ENCODE assay signal across 17 cellular contexts in the genomic region with DNA sequence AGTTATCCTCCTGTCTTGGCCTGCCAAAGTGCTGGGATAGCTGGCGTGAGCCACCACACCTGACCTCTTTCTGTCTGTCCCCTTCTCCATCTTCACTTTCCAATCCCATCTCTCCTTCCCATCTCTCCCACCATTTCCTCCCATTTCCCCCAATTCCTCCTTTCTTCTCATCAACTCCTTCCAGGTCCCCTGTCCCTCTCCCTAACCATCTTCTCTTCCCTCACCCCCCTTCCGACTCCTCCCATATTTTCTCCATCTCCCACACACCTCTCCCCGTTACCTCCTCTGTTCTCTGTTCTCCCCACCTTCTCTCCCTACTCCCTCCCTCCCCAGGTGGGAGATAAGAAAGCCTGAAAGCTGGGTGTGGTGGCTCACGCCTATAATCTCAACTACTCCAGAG. TPM values are rescaled to one million over a fixed set of nuclear protein-coding genes. Genes with fewer than 3 reads are reported as not detected.
DNase-seq lines count a peak whose midpoint lies in the region; ATAC-seq and TF ChIP-seq lines count a peak whose summit lies in the region.
"Had no signal": no experiment of that assay in that cellular context is flagged by ENCODE, and none has a peak within 500 bp of the region (broad histone marks: within the 10 kb centered on the region; RNA-seq: fewer than 3 reads in every experiment).

No MANE protein-coding gene starts in this region.

- intact Hi-C loops in natural killer cell (cut with micrococcal nuclease), result no loop called here
- intact Hi-C loops in dendritic cell treated with granulocyte-macrophage colony-stimulating factor and Interleukin-4, amounts not matched to agents 40 ng/mL and 50 ng/mL, for 4 days (cut with micrococcal nuclease), result no loop called here

- no peaks in the 10 kb centered on the region for H3K27me3 Mint-ChIP-seq in natural killer cell treated with Interleukin-12 subunit alpha and Interleukin-12 subunit beta and Interleukin-15 and Interleukin-18, amount 100 ng/mL, for 72 hours
- H3K27me3 Mint-ChIP-seq in natural killer cell (ENCODE audit: low read depth in 2 of 2), result no peaks in the 10 kb centered on the region
- no peaks in the 10 kb centered on the region for H3K27me3 Mint-ChIP-seq in activated T-helper 17 cell treated with anti-CD3 and anti-CD28 coated beads, Interleukin-2, amount 50 U/mL, for 72 hours
- H3K27me3 Mint-ChIP-seq in dendritic cell treated with granulocyte-macrophage colony-stimulating factor and Interleukin-4, amounts not matched to agents 40 ng/mL and 50 ng/mL, for 4 days, result peaks cover 6% of the 10 kb centered on the region
- H3K27me3 Mint-ChIP-seq in stimulated activated memory B cell treated with anti-CD40 and anti-IgM and Interleukin-4, amounts not matched to agents 10 μg/mL and 1 μg/mL and 100 μg/mL, for 72 hours, result no peaks in the 10 kb centered on the region

- no peaks in the 10 kb centered on the region for H3K9me3 Mint-ChIP-seq in natural killer cell treated with Interleukin-12 subunit alpha and Interleukin-12 subunit beta and Interleukin-15 and Interleukin-18, amount 100 ng/mL, for 72 hours
- no peaks in the 10 kb centered on the region for H3K9me3 Mint-ChIP-seq in natural killer cell
- no peaks in the 10 kb centered on the region for H3K9me3 Mint-ChIP-seq in activated T-helper 17 cell treated with anti-CD3 and anti-CD28 coated beads, Interleukin-2, amount 50 U/mL, for 72 hours
- no peaks in the 10 kb centered on the region for H3K9me3 Mint-ChIP-seq in dendritic cell treated with granulocyte-macrophage colony-stimulating factor and Interleukin-4, amounts not matched to agents 40 ng/mL and 50 ng/mL, for 4 days
- no peaks in the 10 kb centered on the region for H3K9me3 Mint-ChIP-seq in stimulated activated memory B cell treated with anti-CD40 and anti-IgM and Interleukin-4, amounts not matched to agents 10 μg/mL and 1 μg/mL and 100 μg/mL, for 72 hours
- H3K9me3 Mint-ChIP-seq: GM23338 had no signal

- TF ChIP-seq CTCF in natural killer cell (IDR thresholded peaks at IDR 0.05), result no peak

- H3K27ac Mint-ChIP-seq in natural killer cell treated with Interleukin-12 subunit alpha and Interleukin-12 subunit beta and Interleukin-15 and Interleukin-18, amount 100 ng/mL, for 72 hours, result no peak overlapping the region
- no peak overlapping the region for H3K27ac Mint-ChIP-seq in natural killer cell
- H3K27ac Mint-ChIP-seq in activated T-helper 17 cell treated with anti-CD3 and anti-CD28 coated beads, Interleukin-2, amount 50 U/mL, for 72 hours, result no peak overlapping the region
- H3K27ac Mint-ChIP-seq in dendritic cell treated with granulocyte-macrophage colony-stimulating factor and Interleukin-4, amounts not matched to agents 40 ng/mL and 50 ng/mL, for 4 days, result peak overlapping the region; percentile 35
- H3K27ac Mint-ChIP-seq in stimulated activated memory B cell treated with anti-CD40 and anti-IgM and Interleukin-4, amounts not matched to agents 10 μg/mL and 1 μg/mL and 100 μg/mL, for 72 hours, result no peak overlapping the region
- H3K27ac Mint-ChIP-seq: GM23338 had no signal

- H3K36me3 Mint-ChIP-seq in natural killer cell treated with Interleukin-12 subunit alpha and Interleukin-12 subunit beta and Interleukin-15 and Interleukin-18, amount 100 ng/mL, for 72 hours, result peaks cover 4% of the 10 kb centered on the region
- H3K36me3 Mint-ChIP-seq in natural killer cell, result no peaks in the 10 kb centered on the region
- H3K36me3 Mint-ChIP-seq in activated T-helper 17 cell treated with anti-CD3 and anti-CD28 coated beads, Interleukin-2, amount 50 U/mL, for 72 hours (ENCODE audit: low read depth), result peaks cover 5% of the 10 kb centered on the region
- H3K36me3 Mint-ChIP-seq in dendritic cell treated with granulocyte-macrophage colony-stimulating factor and Interleukin-4, amounts not matched to agents 40 ng/mL and 50 ng/mL, for 4 days (ENCODE audit: low read depth), result peaks cover 94% of the 10 kb centered on the region
- H3K36me3 Mint-ChIP-seq in stimulated activated memory B cell treated with anti-CD40 and anti-IgM and Interleukin-4, amounts not matched to agents 10 μg/mL and 1 μg/mL and 100 μg/mL, for 72 hours, result peaks cover 16% of the 10 kb centered on the region

- H3K4me3 Mint-ChIP-seq in natural killer cell treated with Interleukin-12 subunit alpha and Interleukin-12 subunit beta and Interleukin-15 and Interleukin-18, amount 100 ng/mL, for 72 hours, result peak overlapping the region; percentile 11
- no peak overlapping the region for H3K4me3 Mint-ChIP-seq in natural killer cell
- H3K4me3 Mint-ChIP-seq in activated T-helper 17 cell treated with anti-CD3 and anti-CD28 coated beads, Interleukin-2, amount 50 U/mL, for 72 hours, result peak overlapping the region; percentile 37
- no peak overlapping the region for H3K4me3 Mint-ChIP-seq in dendritic cell treated with granulocyte-macrophage colony-stimulating factor and Interleukin-4, amounts not matched to agents 40 ng/mL and 50 ng/mL, for 4 days
- peak overlapping the region; percentile 5 for H3K4me3 Mint-ChIP-seq in stimulated activated memory B cell treated with anti-CD40 and anti-IgM and Interleukin-4, amounts not matched to agents 10 μg/mL and 1 μg/mL and 100 μg/mL, for 72 hours

- peaks cover 0 to 10% of the 10 kb centered on the region in 2 donors for H3K4me1 Mint-ChIP-seq in natural killer cell treated with Interleukin-12 subunit alpha and Interleukin-12 subunit beta and Interleukin-15 and Interleukin-18, amount 100 ng/mL, for 72 hours (ENCODE audit: low read depth in 2 of 2)
- H3K4me1 Mint-ChIP-seq in natural killer cell, result no peaks in the 10 kb centered on the region
- no peaks in the 10 kb centered on the region for H3K4me1 Mint-ChIP-seq in activated T-helper 17 cell treated with anti-CD3 and anti-CD28 coated beads, Interleukin-2, amount 50 U/mL, for 72 hours
- peaks cover 18% of the 10 kb centered on the region for H3K4me1 Mint-ChIP-seq in dendritic cell treated with granulocyte-macrophage colony-stimulating factor and Interleukin-4, amounts not matched to agents 40 ng/mL and 50 ng/mL, for 4 days (ENCODE audit: low read depth)
- H3K4me1 Mint-ChIP-seq in stimulated activated memory B cell treated with anti-CD40 and anti-IgM and Interleukin-4, amounts not matched to agents 10 μg/mL and 1 μg/mL and 100 μg/mL, for 72 hours, result peaks cover 18% of the 10 kb centered on the region

- ATAC-seq in natural killer cell treated with Interleukin-12 subunit alpha and Interleukin-12 subunit beta and Interleukin-15 and Interleukin-18, amount 100 ng/mL, for 72 hours, result no peak
- ATAC-seq in natural killer cell, result no peak
- ATAC-seq in activated T-helper 17 cell treated with anti-CD3 and anti-CD28 coated beads, Interleukin-2, amount 50 U/mL, for 72 hours (replicated peaks), result no peak
- no peak for ATAC-seq in stimulated activated memory B cell treated with anti-CD40 and anti-IgM and Interleukin-4, amounts not matched to agents 10 μg/mL and 1 μg/mL and 100 μg/mL, for 72 hours

- DNase-seq in natural killer cell treated with Interleukin-12 subunit alpha and Interleukin-12 subunit beta and Interleukin-15 and Interleukin-18, amount 100 ng/mL, for 72 hours (ENCODE audit: low spot score), result no peak
- no peak for DNase-seq in natural killer cell
- no peak for DNase-seq in dedifferentiated amniotic fluid mesenchymal stem cell (ENCODE audit: extremely low spot score)
- DNase-seq in NCI-H1436 (lab: John Stamatoyannopoulos, UW), result no peak
- no peak for DNase-seq in 8988T
- DNase-seq: AML-193, COR-L47, NCI-H1105 treated with DMSO at 0.1 percent for 48 hours, NCI-H1694 treated with DMSO at 0.1 percent for 48 hours, NCI-H510A treated with DMSO at 0.1 percent for 48 hours, NCI-H774, Right ventricle myocardium superior had no signal

RNA-seq across cellular contexts. Expression of a gene that starts 40.6 kb away (rescaled TPM):
- 100 to 1,000 TPM in 1 of 2 donors, 10 to 100 TPM in 1; 94.0 to 118 TPM for total RNA-seq in natural killer cell treated with Interleukin-12 subunit alpha and Interleukin-12 subunit beta and Interleukin-15 and Interleukin-18, amount 100 ng/mL, for 72 hours
- total RNA-seq in natural killer cell, result 10 to 100 TPM; 28.1 to 39.4 (median 34.6) TPM
- total RNA-seq in activated T-helper 17 cell treated with anti-CD3 and anti-CD28 coated beads, Interleukin-2, amount 50 U/mL, for 72 hours, result 10 to 100 TPM; 71.5 to 99.6 TPM

RNA-seq across cellular contexts. Expression of a gene that starts 42.2 kb away (rescaled TPM):
- 10 to 100 TPM; 14.5 to 46.6 TPM for total RNA-seq in natural killer cell treated with Interleukin-12 subunit alpha and Interleukin-12 subunit beta and Interleukin-15 and Interleukin-18, amount 100 ng/mL, for 72 hours
- total RNA-seq in natural killer cell, result 10 to 100 TPM; 34.2 to 46.2 (median 44.9) TPM
- 1 to 10 TPM; 9.0 to 9.1 TPM for total RNA-seq in activated T-helper 17 cell treated with anti-CD3 and anti-CD28 coated beads, Interleukin-2, amount 50 U/mL, for 72 hours

RNA-seq across cellular contexts. Expression of a gene that starts 54.7 kb away (rescaled TPM):
- total RNA-seq in natural killer cell treated with Interleukin-12 subunit alpha and Interleukin-12 subunit beta and Interleukin-15 and Interleukin-18, amount 100 ng/mL, for 72 hours, result 10 to 100 TPM in 1 of 2 donors, 1 to 10 TPM in 1; 5.1 to 16.3 TPM
- 100 to 1,000 TPM; 307 to 433 (median 368) TPM for total RNA-seq in natural killer cell
- under 1 TPM in 1 of 2 donors, not detected in 1; 0.11 TPM for total RNA-seq in activated T-helper 17 cell treated with anti-CD3 and anti-CD28 coated beads, Interleukin-2, amount 50 U/mL, for 72 hours
- total RNA-seq: OCI-LY7 had no signal

RNA-seq across cellular contexts. Expression of a gene that starts 59.2 kb away (rescaled TPM):
- 100 to 1,000 TPM; 228 to 368 TPM for total RNA-seq in natural killer cell treated with Interleukin-12 subunit alpha and Interleukin-12 subunit beta and Interleukin-15 and Interleukin-18, amount 100 ng/mL, for 72 hours
- total RNA-seq in natural killer cell, result 100 to 1,000 TPM; 211 to 242 (median 223) TPM
- total RNA-seq in activated T-helper 17 cell treated with anti-CD3 and anti-CD28 coated beads, Interleukin-2, amount 50 U/mL, for 72 hours, result 100 to 1,000 TPM; 140 to 226 TPM

Comparison
In these comparisons a context has a peak if more than half of its experiments do, and no peak if none do; other contexts are left out.
1. H3K4me3 Mint-ChIP-seq: peak in natural killer cell treated with Interleukin-12 subunit alpha and Interleukin-12 subunit beta and Interleukin-15 and Interleukin-18, amount 100 ng/mL, for 72 hours (single experiment), activated T-helper 17 cell treated with anti-CD3 and anti-CD28 coated beads, Interleukin-2, amount 50 U/mL, for 72 hours (single experiment) and stimulated activated memory B cell treated with anti-CD40 and anti-IgM and Interleukin-4, amounts not matched to agents 10 μg/mL and 1 μg/mL and 100 μg/mL, for 72 hours (single experiment); none in natural killer cell (single experiment) and dendritic cell treated with granulocyte-macrophage colony-stimulating factor and Interleukin-4, amounts not matched to agents 40 ng/mL and 50 ng/mL, for 4 days (single experiment).
2. RNA of a gene that starts 54.7 kb away (total RNA-seq): 307 to 433 TPM in natural killer cell; 5.1 to 16.3 TPM in natural killer cell treated with Interleukin-12 subunit alpha and Interleukin-12 subunit beta and Interleukin-15 and Interleukin-18, amount 100 ng/mL, for 72 hours and 0.11 TPM in activated T-helper 17 cell treated with anti-CD3 and anti-CD28 coated beads, Interleukin-2, amount 50 U/mL, for 72 hours; every median in the first group is over 10 times any median in the second.